In genomic region chr13:23175920-23176319, GRCh38 we compare ENCODE assay signal across 11 cellular contexts. TPM values are rescaled to one million over a fixed set of nuclear protein-coding genes. Genes with fewer than 3 reads are reported as not detected.
DNase-seq lines count a peak whose midpoint lies in the region; TF ChIP-seq lines count a peak whose summit lies in the region.
"Had no signal": no experiment of that assay in that cellular context is flagged by ENCODE, and none has a peak within 500 bp of the region (broad histone marks: within the 10 kb centered on the region; RNA-seq: fewer than 3 reads in every experiment).

No MANE protein-coding gene starts in this region.

- H3K9me2 ChIP-seq in DOHH2 (replicated peaks; ENCODE audit: control insufficient read depth, low read length) (no peaks in the 10 kb centered on the region), neural cell (ENCODE audit: insufficient read depth, low read length) (no peaks in the 10 kb centered on the region)

- WGBS in thyroid gland, 2 donors: 0 to 44% methylated on average over 1 of the region's 1 CpG

- H3K27me3 Mint-ChIP-seq in brain: no peaks in the 10 kb centered on the region

- TF ChIP-seq CTCF in DOHH2 (IDR thresholded peaks at IDR 0.05; ENCODE audit: low read depth, low read length, poor library complexity, severe bottlenecking) (peak; percentile 47), brain (conservative IDR thresholded peaks at IDR 0.05) (peak; percentile 54 to 67), neural cell (IDR thresholded peaks at IDR 0.05; ENCODE audit: poor library complexity, severe bottlenecking) (peak; percentile 53), thyroid gland (IDR thresholded peaks at IDR 0.05) (no peak)

- peak; percentile 10 for DNase-seq in LHCN-M2 (ENCODE audit: low read depth)
- no peak for DNase-seq in thyroid gland
- DNase-seq in C1 segment of cervical spinal cord (lab: John Stamatoyannopoulos, UW): no peak
- DNase-seq in NCI-H748 (lab: John Stamatoyannopoulos, UW; ENCODE audit: unreplicated experiment): no peak
- DNase-seq: NCI-H69 had no signal

- H3K79me2 ChIP-seq in DOHH2 (ENCODE audit: control insufficient read depth, low read length) (no peaks in the 10 kb centered on the region), neural cell (replicated peaks; ENCODE audit: insufficient read depth, low read length) (no peaks in the 10 kb centered on the region)

- no peak for TF ChIP-seq EP300 in neural cell (conservative IDR thresholded peaks at IDR 0.05; ENCODE audit: poor library complexity, severe bottlenecking)

- H3K27ac ChIP-seq in DOHH2 (ENCODE audit: low read depth, low read length): no peak overlapping the region
- no peak overlapping the region for H3K27ac ChIP-seq in neural cell (ENCODE audit: low read length)
- no peak overlapping the region for H3K27ac ChIP-seq in thyroid gland

- H4K20me1 ChIP-seq in DOHH2 (ENCODE audit: control insufficient read depth, insufficient read depth, low read depth, low read length) (no peaks in the 10 kb centered on the region), neural cell (ENCODE audit: insufficient read depth) (no peaks in the 10 kb centered on the region)

- peaks cover 6% of the 10 kb centered on the region for H3K4me1 Mint-ChIP-seq in brain

- no peaks in the 10 kb centered on the region for H3K9me3 Mint-ChIP-seq in brain
- H3K9me3 Mint-ChIP-seq: activated T-helper 2 cell treated with anti-CD3 and anti-CD28 coated beads, Interferon-gamma antibody, Interleukin-2, Interleukin-4, amounts not matched to agents 10 μg/mL and 5 μg/mL and 100 μg/mL, durations not matched to agents 14 hours and 24 hours and 36 hours had no signal

- H3K9me3 ChIP-seq in DOHH2 (ENCODE audit: control insufficient read depth, insufficient read depth, low read length) (no peaks in the 10 kb centered on the region), neural cell (ENCODE audit: low read length) (no peaks in the 10 kb centered on the region), thyroid gland (no peaks in the 10 kb centered on the region)

- no peaks in the 10 kb centered on the region for H3F3A ChIP-seq in DOHH2 (ENCODE audit: control insufficient read depth, insufficient read depth)
- no peaks in the 10 kb centered on the region for H3F3A ChIP-seq in neural cell (ENCODE audit: insufficient read depth, low read length, poor library complexity, severe bottlenecking)

- no peaks in the 10 kb centered on the region for H3K36me3 ChIP-seq in DOHH2 (ENCODE audit: control insufficient read depth, low read length)
- no peaks in the 10 kb centered on the region for H3K36me3 ChIP-seq in neural cell (ENCODE audit: insufficient read depth, low read length)
- no peaks in the 10 kb centered on the region for H3K36me3 ChIP-seq in thyroid gland

- H3K36me3 Mint-ChIP-seq in brain: no peaks in the 10 kb centered on the region

- H3K9ac ChIP-seq in neural cell (ENCODE audit: low read length): no peak overlapping the region

- H3K4me1 ChIP-seq in DOHH2 (ENCODE audit: control insufficient read depth, low read length) (no peaks in the 10 kb centered on the region), thyroid gland (no peaks in the 10 kb centered on the region)

- H3K27me3 ChIP-seq in DOHH2 (ENCODE audit: control insufficient read depth, low read length): no peaks in the 10 kb centered on the region
- no peaks in the 10 kb centered on the region for H3K27me3 ChIP-seq in neural cell (ENCODE audit: insufficient read depth, low read depth, low read length)
- no peaks in the 10 kb centered on the region for H3K27me3 ChIP-seq in thyroid gland

- TF ChIP-seq POLR2A in thyroid gland (IDR thresholded peaks at IDR 0.05): no peak

- H3K4me3 ChIP-seq in DOHH2 (ENCODE audit: low read length): no peak overlapping the region
- no peak overlapping the region for H3K4me3 ChIP-seq in neural cell (ENCODE audit: low read length)
- no peak overlapping the region for H3K4me3 ChIP-seq in thyroid gland (replicated peaks in 1 of 3)

- H3K4me3 Mint-ChIP-seq in brain: no peak overlapping the region

- intact Hi-C loops in thyroid gland (cut with DNase I): no loop called here

- peak; percentile 45 for TF ChIP-seq RAD21 in neural cell (conservative IDR thresholded peaks at IDR 0.05)

- no peak overlapping the region for H3K27ac Mint-ChIP-seq in brain
- H3K27ac Mint-ChIP-seq: activated T-helper 2 cell treated with anti-CD3 and anti-CD28 coated beads, Interferon-gamma antibody, Interleukin-2, Interleukin-4, amounts not matched to agents 10 μg/mL and 5 μg/mL and 100 μg/mL, durations not matched to agents 14 hours and 24 hours and 36 hours had no signal

- no peak overlapping the region for H2AFZ ChIP-seq in neural cell (ENCODE audit: low read depth, low read length)

- H3K4me2 ChIP-seq in DOHH2 (ENCODE audit: low read length) (no peak overlapping the region), neural cell (ENCODE audit: low read length) (no peak overlapping the region)

TF ChIP-seq in neural cell, 6 proteins besides CTCF, POLR2A, EP300 and RAD21:
- TF ChIP-seq SMC3 (conservative IDR thresholded peaks at IDR 0.05; ENCODE audit: poor library complexity) (peak; percentile 46), TAF1 (IDR thresholded peaks at IDR 0.05; ENCODE audit: low read depth) (no peak), POLR2AphosphoS5 (IDR thresholded peaks at IDR 0.05) (no peak)

RNA-seq across cellular contexts. Expression of gene SGCG, which starts 4.9 kb away (rescaled TPM):
- 0.32 and 0.46 TPM in 2 replicates for total RNA-seq in LHCN-M2 (2014; rRNA removed)
- 1.4 TPM for polyA plus RNA-seq in LHCN-M2 (2012)
- polyA plus RNA-seq in brain (ENCODE audit: insufficient read depth, low read depth, low replicate concordance): not detected
- not detected in 2 replicates for polyA plus RNA-seq in neural cell
- not detected in 2 replicates for polyA minus RNA-seq in neural cell
- under 1 TPM in 1 of 4 donors, not detected in 3; 0.67 TPM for total RNA-seq in thyroid gland
- total RNA-seq: activated T-helper 2 cell treated with anti-CD3 and anti-CD28 coated beads, Interferon-gamma antibody, Interleukin-2, Interleukin-4, amounts not matched to agents 10 μg/mL and 5 μg/mL and 100 μg/mL, durations not matched to agents 14 hours and 24 hours and 36 hours; dermis microvascular lymphatic vessel endothelial cell; G401 had no signal

Comparison
In these comparisons a context has a peak if more than half of its experiments do, and no peak if none do; other contexts are left out.
1. CTCF ChIP-seq: peak in DOHH2 (single experiment), brain (2 of 2) and neural cell (single experiment); none in thyroid gland (0 of 6).